In genomic region chrX:153953342-153953830, GRCh38 we compare ENCODE assay signal across 8 cellular contexts. TPM values are rescaled to one million over a fixed set of nuclear protein-coding genes. Genes with fewer than 3 reads are reported as not detected.
A peak's percentile ranks its signal among the peaks of the same experiment; 100 is the strongest.
DNase-seq lines count a peak whose midpoint lies in the region; ATAC-seq and TF ChIP-seq lines count a peak whose summit lies in the region.

No MANE protein-coding gene starts in this region.

- H3K4me1 ChIP-seq in CD8-positive, alpha-beta T cell (ENCODE audit: insufficient read depth, low read length): peaks cover 16% of the 10 kb centered on the region
- H3K4me1 ChIP-seq in naive thymus-derived CD4-positive, alpha-beta T cell (ENCODE audit: control insufficient read depth in 2 of 2, insufficient read depth in 2 of 2, low read length in 2 of 2): peaks cover 4 to 6% of the 10 kb centered on the region in 2 donors

- H3K27ac ChIP-seq in CD8-positive, alpha-beta T cell (ENCODE audit: low read depth, low read length): no peak overlapping the region
- no peak overlapping the region for H3K27ac ChIP-seq in naive thymus-derived CD4-positive, alpha-beta T cell (ENCODE audit: low read depth, low read length)

- H3K4me3 ChIP-seq in CD8-positive, alpha-beta T cell (ENCODE audit: low read depth, low read length): no peak overlapping the region
- no peak overlapping the region for H3K4me3 ChIP-seq in naive thymus-derived CD4-positive, alpha-beta T cell (ENCODE audit: low read length)

- peak; percentile 55 to 89 (median 72) for DNase-seq in CD8-positive, alpha-beta T cell
- DNase-seq in NCI-H82 (lab: John Stamatoyannopoulos, UW) (peak; percentile 79), activated T-cell treated with anti-CD3 and anti-CD28 coated beads for 1 hour (ENCODE audit: low read depth) (peak; percentile 64), erythroblast (lab: John Stamatoyannopoulos, UW) (peak; percentile 72 to 81), foreskin melanocyte (no peak)
- peak; percentile 61 to 87 (median 78) for DNase-seq in naive thymus-derived CD4-positive, alpha-beta T cell
- DNase-seq in stimulated activated naive CD4-positive, alpha-beta T cell (lab: John Stamatoyannopoulos, UW): peak; percentile 48 to 84 (median 72)

- no peaks in the 10 kb centered on the region for H3K27me3 ChIP-seq in CD8-positive, alpha-beta T cell (ENCODE audit: insufficient read depth, low read length)
- H3K27me3 ChIP-seq in naive thymus-derived CD4-positive, alpha-beta T cell (ENCODE audit: control insufficient read depth in 2 of 2, insufficient read depth in 2 of 2, low read length in 2 of 2): no peaks in the 10 kb centered on the region

- peaks cover 37% of the 10 kb centered on the region for H3K36me3 ChIP-seq in CD8-positive, alpha-beta T cell (ENCODE audit: insufficient read depth, low read length)
- peaks cover 0 to 91% (median 2%) of the 10 kb centered on the region in 3 experiments for H3K36me3 ChIP-seq in naive thymus-derived CD4-positive, alpha-beta T cell (ENCODE audit: control insufficient read depth in 2 of 3, insufficient read depth in 3 of 3, low read length in 3 of 3)

- no peaks in the 10 kb centered on the region for H3K27me3 Mint-ChIP-seq in CD8-positive, alpha-beta T cell (ENCODE audit: low read depth)
- no peaks in the 10 kb centered on the region for H3K27me3 Mint-ChIP-seq in naive thymus-derived CD4-positive, alpha-beta T cell

- no peak overlapping the region for H3K27ac Mint-ChIP-seq in CD8-positive, alpha-beta T cell
- peak overlapping the region in 6 of 9 donors; percentile 4 to 82 (median 52) for H3K27ac Mint-ChIP-seq in naive thymus-derived CD4-positive, alpha-beta T cell

- TF ChIP-seq POLR2A in erythroblast (IDR thresholded peaks at IDR 0.05; ENCODE audit: low read length): no peak

- TF ChIP-seq CTCF in CD8-positive, alpha-beta T cell (IDR thresholded peaks at IDR 0.05): peak; percentile 78

- H3K9me3 Mint-ChIP-seq in CD8-positive, alpha-beta T cell: no peaks in the 10 kb centered on the region
- H3K9me3 Mint-ChIP-seq in naive thymus-derived CD4-positive, alpha-beta T cell: no peaks in the 10 kb centered on the region

- H3K4me3 Mint-ChIP-seq in CD8-positive, alpha-beta T cell: no peak overlapping the region
- H3K4me3 Mint-ChIP-seq in naive thymus-derived CD4-positive, alpha-beta T cell: no peak overlapping the region

- CTCF ChIA-PET in CD8-positive, alpha-beta T cell (lab: Charles Lee): interaction anchor here (0.6 to 8.4 kb wide), 5 partner anchors 10 to 190 kb away, joined by 3 to 205 read pairs (median 4); partner anchors contain the start of genes ARHGAP4 and PLXNB3
- CTCF ChIA-PET in naive thymus-derived CD4-positive, alpha-beta T cell (lab: Charles Lee): interaction anchor here (0.7 to 10.9 kb wide), 3 partner anchors 9 to 190 kb away, joined by 5 to 168 read pairs (median 8); partner anchors contain the start of genes ARHGAP4, PLXNB3 and RENBP

- H3K36me3 Mint-ChIP-seq in CD8-positive, alpha-beta T cell: peaks cover 62% of the 10 kb centered on the region
- peaks cover 0 to 58% (median 3%) of the 10 kb centered on the region in 5 donors for H3K36me3 Mint-ChIP-seq in naive thymus-derived CD4-positive, alpha-beta T cell

- ATAC-seq in CD8-positive, alpha-beta T cell: peak; percentile 87
- peak; percentile 65 for ATAC-seq in GM21786 (IDR thresholded peaks at IDR 0.05; ENCODE audit: unreplicated experiment)
- ATAC-seq in naive thymus-derived CD4-positive, alpha-beta T cell: peak; percentile 89

- POLR2A ChIA-PET in CD8-positive, alpha-beta T cell (lab: Charles Lee): no interaction called here
- POLR2A ChIA-PET in naive thymus-derived CD4-positive, alpha-beta T cell (lab: Charles Lee): interaction anchor here (1.2 to 21.0 kb wide), 2 partner anchors 26 to 190 kb away, joined by 3 to 384 read pairs; partner anchors contain the start of genes ARHGAP4 and NAA10

- no peaks in the 10 kb centered on the region for H3K9me3 ChIP-seq in CD8-positive, alpha-beta T cell (ENCODE audit: low read length)
- H3K9me3 ChIP-seq in naive thymus-derived CD4-positive, alpha-beta T cell (ENCODE audit: control insufficient read depth in 2 of 3, low read length in 3 of 3): no peaks in the 10 kb centered on the region

- intact Hi-C loops in CD8-positive, alpha-beta T cell (cut with DNase I, micrococcal nuclease): loop anchor here in 1 of 2 experiments (1.0 to 10.0 kb wide), 5 partner anchors 137 to 995 kb away; partner anchors contain the start of genes IDH3G, PLXNB3 and SSR4
- intact Hi-C loops in naive thymus-derived CD4-positive, alpha-beta T cell (cut with micrococcal nuclease): loop anchor here (1.0 to 5.0 kb wide), 5 partner anchors 13 to 401 kb away; partner anchors contain the start of genes PLXNB3 (in 2 of the 2) and ARHGAP4 (in 1 of the 2)

- H3K4me1 Mint-ChIP-seq in CD8-positive, alpha-beta T cell (ENCODE audit: low read depth): peaks cover 7% of the 10 kb centered on the region
- H3K4me1 Mint-ChIP-seq in naive thymus-derived CD4-positive, alpha-beta T cell: peaks cover 0 to 22% (median 7%) of the 10 kb centered on the region in 7 donors

RNA-seq across cellular contexts. Expression of gene RENBP, which starts 8.9 kb away (rescaled TPM):
- 1 to 10 TPM; 6.2 to 6.3 TPM for total RNA-seq in CD8-positive, alpha-beta T cell
- total RNA-seq in naive thymus-derived CD4-positive, alpha-beta T cell: 10 to 100 TPM; 14.8 to 32.7 (median 27.7) TPM
- 1 to 10 TPM in 1 of 2 donors, under 1 TPM in 1; 0.47 to 1.3 TPM for polyA plus RNA-seq in naive thymus-derived CD4-positive, alpha-beta T cell

RNA-seq across cellular contexts. Expression of gene HCFC1, which starts 18.2 kb away (rescaled TPM):
- 10 to 100 TPM; 49.1 to 56.3 TPM for total RNA-seq in CD8-positive, alpha-beta T cell
- total RNA-seq in naive thymus-derived CD4-positive, alpha-beta T cell: 100 to 1,000 TPM in 1 of 5 experiments, 10 to 100 TPM in 4; 52.3 to 106 (median 67.2) TPM
- polyA plus RNA-seq in naive thymus-derived CD4-positive, alpha-beta T cell: 10 to 100 TPM in 1 of 2 donors, 1 to 10 TPM in 1; 6.6 to 15.0 TPM

RNA-seq across cellular contexts. Expression of gene NAA10, which starts 18.5 kb away (rescaled TPM):
- total RNA-seq in CD8-positive, alpha-beta T cell: 10 to 100 TPM; 34.4 to 35.3 TPM
- 10 to 100 TPM; 45.2 to 79.7 (median 75.6) TPM for total RNA-seq in naive thymus-derived CD4-positive, alpha-beta T cell
- 10 to 100 TPM; 37.6 to 47.2 TPM for polyA plus RNA-seq in naive thymus-derived CD4-positive, alpha-beta T cell

RNA-seq across cellular contexts. Expression of gene TMEM187, which starts 19.2 kb away (rescaled TPM):
- total RNA-seq in CD8-positive, alpha-beta T cell: 1 to 10 TPM; 1.6 to 3.2 TPM
- total RNA-seq in naive thymus-derived CD4-positive, alpha-beta T cell: 10 to 100 TPM in 2 of 5 experiments, 1 to 10 TPM in 3; 1.4 to 13.4 (median 7.1) TPM
- polyA plus RNA-seq in naive thymus-derived CD4-positive, alpha-beta T cell: 10 to 100 TPM in 1 of 2 donors, 1 to 10 TPM in 1; 10.0 to 22.7 TPM

RNA-seq across cellular contexts. Expression of gene ARHGAP4, which starts 27.3 kb away (rescaled TPM):
- 100 to 1,000 TPM; 432 to 440 TPM for total RNA-seq in CD8-positive, alpha-beta T cell
- total RNA-seq in naive thymus-derived CD4-positive, alpha-beta T cell: 100 to 1,000 TPM; 310 to 439 (median 377) TPM
- polyA plus RNA-seq in naive thymus-derived CD4-positive, alpha-beta T cell: 100 to 1,000 TPM in 1 of 2 donors, 10 to 100 TPM in 1; 82.5 to 147 TPM
